ENCODE assay signal across 18 cellular contexts in the genomic region with DNA sequence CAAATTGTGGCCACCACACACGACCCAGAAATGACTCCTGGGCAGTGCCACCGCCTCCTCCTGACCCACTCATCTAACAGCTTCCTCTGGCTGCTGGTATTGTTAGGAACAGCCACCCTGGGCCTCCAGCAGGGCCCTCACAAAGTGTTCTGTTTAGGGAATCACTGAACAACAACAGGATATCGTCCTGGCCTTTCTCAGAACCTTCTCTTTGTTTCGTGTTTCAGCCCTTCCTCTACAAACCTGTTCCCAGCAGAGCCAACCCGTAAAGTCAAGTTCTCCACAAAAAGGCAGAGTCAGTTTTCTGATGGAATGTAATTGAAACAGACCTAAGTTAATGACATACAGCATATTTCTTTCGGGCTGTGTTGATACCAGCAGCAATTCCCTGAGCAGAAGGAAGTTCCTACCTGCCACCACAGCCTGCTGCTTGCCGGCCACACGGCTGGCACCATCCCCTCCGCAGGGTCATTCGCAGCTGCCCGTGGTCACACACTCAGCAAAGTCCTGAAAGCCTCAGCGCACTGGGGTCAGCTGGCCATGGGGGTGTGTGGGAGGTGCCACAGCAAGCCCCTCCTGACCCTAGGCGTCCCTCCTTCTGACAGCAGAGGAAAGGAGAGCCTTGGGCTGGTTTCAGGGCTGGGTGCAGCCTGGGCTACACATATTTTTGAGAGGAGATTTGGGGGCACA.
DNase-seq lines count a peak whose midpoint lies in the region; ATAC-seq, FAIRE-seq and TF ChIP-seq lines count a peak whose summit lies in the region.
"Had no signal": no experiment of that assay in that cellular context is flagged by ENCODE, and none has a peak within 500 bp of the region (broad histone marks: within the 10 kb centered on the region; RNA-seq: fewer than 3 reads in every experiment).

No MANE protein-coding gene starts in this region.

- no peaks in the 10 kb centered on the region for H3K36me3 ChIP-seq in heart left ventricle
- H3K36me3 ChIP-seq in gastroesophageal sphincter, result no peaks in the 10 kb centered on the region
- H3K36me3 ChIP-seq in neural progenitor cell, result no peaks in the 10 kb centered on the region
- H3K36me3 ChIP-seq in uterus, result no peaks in the 10 kb centered on the region

- H3K27ac ChIP-seq in heart left ventricle, result peak overlapping the region in 8 of 12 donors; percentile 16 to 56 (median 34)
- peak overlapping the region in 3 of 4 donors; percentile 34 to 54 (median 34) for H3K27ac ChIP-seq in gastroesophageal sphincter
- H3K27ac ChIP-seq in neural progenitor cell, result no peak overlapping the region
- H3K27ac ChIP-seq in uterus, result peak overlapping the region; percentile 41 to 63

- peaks cover 19% of the 10 kb centered on the region for H3K4me1 Mint-ChIP-seq in neural progenitor cell

- no peaks in the 10 kb centered on the region for H3F3A ChIP-seq in neural progenitor cell (ENCODE audit: low read depth)

- H3K4me3 ChIP-seq in heart left ventricle (no peak overlapping the region), gastroesophageal sphincter (no peak overlapping the region), neural progenitor cell (no peak overlapping the region), uterus (no peak overlapping the region)
- H3K4me3 ChIP-seq: coronary artery had no signal

- H2AFZ ChIP-seq in neural progenitor cell (replicated peaks), result peak overlapping the region; percentile 6

- WGBS in heart left ventricle, 4 donors, result 70 to 82% (median 72%) methylated on average over 11 to 13 of the region's 13 CpGs
- 77 to 83% methylated on average over 3 to 4 of the region's 13 CpGs for WGBS in gastroesophageal sphincter (ENCODE audit: low coverage in 1 of 2), 2 donors

- H3K36me3 Mint-ChIP-seq in neural progenitor cell, result no peaks in the 10 kb centered on the region

- no peaks in the 10 kb centered on the region for H3K9me3 ChIP-seq in heart left ventricle
- no peaks in the 10 kb centered on the region for H3K9me3 ChIP-seq in gastroesophageal sphincter
- no peaks in the 10 kb centered on the region for H3K9me3 ChIP-seq in neural progenitor cell (ENCODE audit: low read depth)
- H3K9me3 ChIP-seq in uterus, result no peaks in the 10 kb centered on the region

- no peak overlapping the region for H3K4me3 Mint-ChIP-seq in neural progenitor cell
- H3K4me3 Mint-ChIP-seq: activated T-cell treated with anti-CD3 and anti-CD28 coated beads, Interleukin-2, amount 50 U/mL, for 72 hours; CD4-positive, alpha-beta T cell had no signal

- FAIRE-seq in GM12892 (lab: Jason Lieb, UNC), result no peak
- FAIRE-seq: urothelium cell line had no signal

- H3K9ac ChIP-seq in neural progenitor cell, result no peak overlapping the region

- peaks cover 0 to 12% (median 3%) of the 10 kb centered on the region in 12 donors for H3K4me1 ChIP-seq in heart left ventricle
- H3K4me1 ChIP-seq in gastroesophageal sphincter, result no peaks in the 10 kb centered on the region
- peaks cover 14% of the 10 kb centered on the region for H3K4me1 ChIP-seq in neural progenitor cell
- no peaks in the 10 kb centered on the region for H3K4me1 ChIP-seq in uterus

- no peaks in the 10 kb centered on the region for H4K20me1 ChIP-seq in neural progenitor cell (ENCODE audit: low read depth)

- intact Hi-C loops in heart left ventricle (cut with DNase I), result no loop called here
- intact Hi-C loops in left ventricle myocardium superior (cut with micrococcal nuclease), result no loop called here
- intact Hi-C loops in uterus (cut with DNase I; ENCODE audit: low total_unique reads), result no loop called here

- peaks cover 1% of the 10 kb centered on the region for H3K27me3 Mint-ChIP-seq in neural progenitor cell (ENCODE audit: insufficient read depth, low read depth)
- H3K27me3 Mint-ChIP-seq: CD4-positive, alpha-beta T cell had no signal

- no peak for TF ChIP-seq CTCF in heart left ventricle (IDR thresholded peaks at IDR 0.05)
- no peak for TF ChIP-seq CTCF in gastroesophageal sphincter (IDR thresholded peaks at IDR 0.05)
- TF ChIP-seq CTCF in neural progenitor cell (IDR thresholded peaks at IDR 0.05), result no peak
- TF ChIP-seq CTCF in uterus (IDR thresholded peaks at IDR 0.05), result no peak

- no peak overlapping the region for H3K4me2 ChIP-seq in neural progenitor cell

- no peaks in the 10 kb centered on the region for H3K79me2 ChIP-seq in neural progenitor cell (ENCODE audit: low read depth)

- TF ChIP-seq POLR2A in heart left ventricle (IDR thresholded peaks at IDR 0.05), result no peak
- no peak for TF ChIP-seq POLR2A in gastroesophageal sphincter (IDR thresholded peaks at IDR 0.05)
- no peak for TF ChIP-seq POLR2A in uterus (IDR thresholded peaks at IDR 0.05)
- no peak for TF ChIP-seq POLR2A in GM12892 (IDR thresholded peaks at IDR 0.05; ENCODE audit: low read depth, low read length)

- H3K27me3 ChIP-seq in heart left ventricle (no peaks in the 10 kb centered on the region), gastroesophageal sphincter (no peaks in the 10 kb centered on the region), neural progenitor cell (no peaks in the 10 kb centered on the region), uterus (no peaks in the 10 kb centered on the region)

- TF ChIP-seq EP300 in gastroesophageal sphincter (IDR thresholded peaks at IDR 0.05), result no peak

- H3K27ac Mint-ChIP-seq in neural progenitor cell, result peak overlapping the region; percentile 30
- H3K27ac Mint-ChIP-seq: activated T-cell treated with anti-CD3 and anti-CD28 coated beads, Interleukin-2, amount 50 U/mL, for 72 hours; CD4-positive, alpha-beta T cell; progenitor cell of endocrine pancreas had no signal

- peaks cover 18% of the 10 kb centered on the region for H3K9me3 Mint-ChIP-seq in neural progenitor cell
- H3K9me3 Mint-ChIP-seq: activated T-cell treated with anti-CD3 and anti-CD28 coated beads, Interleukin-2, amount 50 U/mL, for 72 hours; CD4-positive, alpha-beta T cell had no signal

- ATAC-seq in heart left ventricle (peak in 2 of 4 donors; percentile 51 to 61), left ventricle myocardium superior (no peak), gastroesophageal sphincter (peak; percentile 68)
- ATAC-seq: activated T-cell treated with anti-CD3 and anti-CD28 coated beads, Interleukin-2, amount 50 U/mL, for 72 hours had no signal

- DNase-seq in heart left ventricle (no peak), left ventricle myocardium superior (no peak), neural progenitor cell (ENCODE audit: low spot score) (no peak), uterus (no peak), RPMI8226 (no peak), GM12892 (ENCODE audit: insufficient read length) (no peak)
- no peak for DNase-seq in stimulated activated CD4-positive, alpha-beta T cell treated with anti-CD3 and anti-CD28 coated beads, Interleukin-15, amount 100 ng/mL, for 24 hours
- DNase-seq: activated T-cell treated with anti-CD3 and anti-CD28 coated beads, Interleukin-2, amount 50 U/mL, for 72 hours; amygdala; CD4-positive, alpha-beta T cell; NCI-H82; SHP77 treated with DMSO at 0.1 percent for 48 hours; stimulated activated CD4-positive, alpha-beta T cell treated with anti-CD3 and anti-CD28 coated beads, Interleukin-4, amount 100 ng/mL, for 4 hours; T1000 had no signal
